14 cellular contexts compared by ENCODE assay signal in genomic region chr4:138734746-138735145, GRCh38.
DNase-seq lines count a peak whose midpoint lies in the region; TF ChIP-seq lines count a peak whose summit lies in the region.
"Had no signal": no experiment of that assay in that cellular context is flagged by ENCODE, and none has a peak within 500 bp of the region (broad histone marks: within the 10 kb centered on the region; RNA-seq: fewer than 3 reads in every experiment).

No MANE protein-coding gene starts in this region.

- no peak overlapping the region for H3K4me2 ChIP-seq in mammary epithelial cell (ENCODE audit: insufficient read depth, low read depth, low read length)

- 50% methylated on average over 1 of the region's 1 CpG for WGBS in mammary epithelial cell (ENCODE audit: low coverage, missing lambda C conversion rate)

- H3K4me3 ChIP-seq in mammary epithelial cell (replicated peaks in 1 of 3; ENCODE audit: insufficient read depth in 1 of 3, low read depth in 2 of 3, low read length in 3 of 3) (no peak overlapping the region), astrocyte of the spinal cord (ENCODE audit: low read depth, low read length) (no peak overlapping the region), tibial artery (no peak overlapping the region), MG63 (no peak overlapping the region)
- H3K4me3 ChIP-seq: thoracic aorta had no signal

- TF ChIP-seq CTCF in MCF 10A (IDR thresholded peaks at IDR 0.05; ENCODE audit: unreplicated experiment), result no peak
- no peak for TF ChIP-seq CTCF in mammary epithelial cell (conservative IDR thresholded peaks at IDR 0.05 in 1 of 2, IDR thresholded peaks at IDR 0.05 in 1 of 2; ENCODE audit: extremely low read depth in 1 of 2, insufficient read depth in 1 of 2, low read depth in 1 of 2, low read length in 2 of 2)
- TF ChIP-seq CTCF in astrocyte of the spinal cord (IDR thresholded peaks at IDR 0.05; ENCODE audit: low read depth, low read length), result no peak
- TF ChIP-seq CTCF in tibial artery (IDR thresholded peaks at IDR 0.05), result no peak

- H3K4me1 Mint-ChIP-seq in MCF 10A (ENCODE audit: insufficient read depth, unreplicated experiment), result peaks cover 10% of the 10 kb centered on the region
- H3K4me1 Mint-ChIP-seq: activated CD8-positive, alpha-beta memory T cell treated with anti-CD3 and anti-CD28 coated beads, Interleukin-2, amount 10 ng/mL, durations not matched to agents 7 days and 5 days had no signal

- DNase-seq in MCF 10A (ENCODE audit: unreplicated experiment), result peak; percentile 61
- no peak for DNase-seq in mammary epithelial cell
- peak; percentile 51 for DNase-seq in astrocyte of the spinal cord (ENCODE audit: low read depth, low spot score)
- peak; percentile 37 for DNase-seq in glomerular visceral epithelial cell (ENCODE audit: extremely low spot score)
- DNase-seq in stromal cell of bone marrow (ENCODE audit: low read depth), result peak; percentile 49
- no peak for DNase-seq in activated gamma-delta T cell treated with Interleukin-2 at 50 U/mL for 16 hours
- DNase-seq in tibial artery, result no peak
- no peak for DNase-seq in MG63
- DNase-seq: activated CD8-positive, alpha-beta memory T cell treated with anti-CD3 and anti-CD28 coated beads, Interleukin-2, amount 10 ng/mL, durations not matched to agents 7 days and 5 days; activated naive CD4-positive, alpha-beta T cell treated with anti-CD3 and anti-CD28 coated beads, Interleukin-2, amount 50 U/mL, for 16 hours; NCI-H2107; posterior cingulate gyrus had no signal

- H3K4me3 Mint-ChIP-seq in MCF 10A (ENCODE audit: unreplicated experiment), result no peak overlapping the region
- H3K4me3 Mint-ChIP-seq: activated CD8-positive, alpha-beta memory T cell treated with anti-CD3 and anti-CD28 coated beads, Interleukin-2, amount 10 ng/mL, durations not matched to agents 7 days and 5 days had no signal

- H3K9me3 ChIP-seq in mammary epithelial cell (replicated peaks; ENCODE audit: insufficient read depth, low read length), result no peaks in the 10 kb centered on the region
- H3K9me3 ChIP-seq in tibial artery, result no peaks in the 10 kb centered on the region
- H3K9me3 ChIP-seq in MG63, result no peaks in the 10 kb centered on the region
- H3K9me3 ChIP-seq: thoracic aorta had no signal

- H3K4me1 ChIP-seq in mammary epithelial cell (ENCODE audit: insufficient read depth, low read length) (no peaks in the 10 kb centered on the region), tibial artery (peaks cover 0 to 12% (median 0%) of the 10 kb centered on the region in 4 donors)

- POLR2A ChIA-PET in MCF 10A (lab: Yijun Ruan, JAX), result interaction anchor here (1.8 kb wide), 1 partner anchor 10 kb away, joined by 4 read pairs; no protein-coding TSS in a partner anchor

- no peaks in the 10 kb centered on the region for H3K36me3 Mint-ChIP-seq in MCF 10A (ENCODE audit: insufficient read depth, unreplicated experiment)
- H3K36me3 Mint-ChIP-seq: activated CD8-positive, alpha-beta memory T cell treated with anti-CD3 and anti-CD28 coated beads, Interleukin-2, amount 10 ng/mL, durations not matched to agents 7 days and 5 days had no signal

- BruUV-seq in MCF 10A (replicated peaks; lab: Mats Ljungman, UMichigan) (no TSS peak), mammary epithelial cell (replicated peaks; lab: Mats Ljungman, UMichigan) (no TSS peak)

- H4K20me1 ChIP-seq in mammary epithelial cell (ENCODE audit: insufficient read depth, low read length), result no peaks in the 10 kb centered on the region

- H3K27ac Mint-ChIP-seq in MCF 10A (ENCODE audit: low read depth, unreplicated experiment), result no peak overlapping the region
- H3K27ac Mint-ChIP-seq: activated CD8-positive, alpha-beta memory T cell treated with anti-CD3 and anti-CD28 coated beads, Interleukin-2, amount 10 ng/mL, durations not matched to agents 7 days and 5 days had no signal

- H3K27me3 ChIP-seq in mammary epithelial cell (ENCODE audit: insufficient read depth, low read length) (peaks cover 3% of the 10 kb centered on the region), tibial artery (no peaks in the 10 kb centered on the region), MG63 (no peaks in the 10 kb centered on the region)

- dilution Hi-C loops in mammary epithelial cell (cut with HindIII; ENCODE audit: low sequenced_read_pairs), result no loop called here

- intact Hi-C loops in MCF 10A (cut with micrococcal nuclease) (no loop called here), mammary epithelial cell (cut with micrococcal nuclease) (no loop called here), tibial artery (cut with DNase I; ENCODE audit: low total_unique reads) (no loop called here)

- no peak overlapping the region for H3K27ac ChIP-seq in mammary epithelial cell (ENCODE audit: insufficient read depth, low read depth, low read length)
- H3K27ac ChIP-seq in tibial artery, result no peak overlapping the region
- H3K27ac ChIP-seq: thoracic aorta, VCaP had no signal

- no peaks in the 10 kb centered on the region for H3K9me3 Mint-ChIP-seq in MCF 10A (ENCODE audit: unreplicated experiment)

- in situ Hi-C loops in mammary epithelial cell (cut with MboI; ENCODE audit: low sequenced_read_pairs in 2 of 2), result no loop called here
- in situ Hi-C loops in astrocyte of the spinal cord (cut with HindIII; ENCODE audit: low sequenced_read_pairs), result no loop called here

- no peaks in the 10 kb centered on the region for H3K79me2 ChIP-seq in mammary epithelial cell (ENCODE audit: insufficient read depth, low read length)

- no peak overlapping the region for H3K9ac ChIP-seq in mammary epithelial cell (ENCODE audit: insufficient read depth, low read length)

- CTCF ChIA-PET in MCF 10A (lab: Yijun Ruan, JAX) (interaction anchor here (0.6 kb wide), 2 partner anchors 141 to 914 kb away, joined by 3 to 4 read pairs; no protein-coding TSS in a partner anchor), mammary epithelial cell (lab: Charles Lee; ENCODE audit: low non-redundant PET) (no interaction called here)

- H3K27me3 Mint-ChIP-seq in MCF 10A (ENCODE audit: insufficient read depth, unreplicated experiment), result no peaks in the 10 kb centered on the region
- H3K27me3 Mint-ChIP-seq: activated CD8-positive, alpha-beta memory T cell treated with anti-CD3 and anti-CD28 coated beads, Interleukin-2, amount 10 ng/mL, durations not matched to agents 7 days and 5 days had no signal

- no peak overlapping the region for H2AFZ ChIP-seq in mammary epithelial cell (ENCODE audit: low read depth, low read length)

- H3K36me3 ChIP-seq in mammary epithelial cell (ENCODE audit: insufficient read depth, low read length) (no peaks in the 10 kb centered on the region), tibial artery (no peaks in the 10 kb centered on the region), MG63 (no peaks in the 10 kb centered on the region)
- H3K36me3 ChIP-seq: thoracic aorta had no signal

Comparison
In these comparisons a context has a peak if more than half of its experiments do, and no peak if none do; other contexts are left out.
1. DNase-seq: peak in MCF 10A (single experiment), astrocyte of the spinal cord (single experiment), glomerular visceral epithelial cell (single experiment) and stromal cell of bone marrow (single experiment); none in mammary epithelial cell (single experiment), activated gamma-delta T cell treated with Interleukin-2 at 50 U/mL for 16 hours (single experiment), tibial artery (0 of 2) and MG63 (single experiment).